Comparison of ENCODE assay signal across 6 cellular contexts in genomic region chr3:174791161-174791560, GRCh38.
"Had no signal": no experiment of that assay in that cellular context is flagged by ENCODE, and none has a peak within 500 bp of the region (broad histone marks: within the 10 kb centered on the region; RNA-seq: fewer than 3 reads in every experiment).

No MANE protein-coding gene starts in this region.

- H3K4me3 ChIP-seq: GM23248 had no signal

- DNase-seq: GM23248, GOT3, H7, HCEC 1CT, IMR-90 had no signal

- FAIRE-seq: HTR-8/SVneo had no signal

- H3K9ac ChIP-seq: GM23248 had no signal

- H2AFZ ChIP-seq: GM23248 had no signal

- H3K27ac ChIP-seq: GM23248 had no signal
